Comparison of ENCODE assay signal across 30 cellular contexts in genomic region chr12:108423486-108423885, GRCh38.
"Had no signal": no experiment of that assay in that cellular context is flagged by ENCODE, and none has a peak within 500 bp of the region (broad histone marks: within the 10 kb centered on the region; RNA-seq: fewer than 3 reads in every experiment).

No MANE protein-coding gene starts in this region.

- H3K9me3 ChIP-seq: ovary, psoas muscle, right lobe of liver, sigmoid colon, spleen, suprapubic skin, testis, tibial artery, transverse colon, upper lobe of left lung, vagina had no signal

- H3K9ac ChIP-seq: neural progenitor cell, parathyroid adenoma had no signal

- H3K4me3 ChIP-seq: neural progenitor cell, ovary, psoas muscle, right lobe of liver, sigmoid colon, skin epidermis, smooth muscle cell, spleen, suprapubic skin, testis, tibial artery, transverse colon, upper lobe of left lung, vagina had no signal

- ATAC-seq: naive thymus-derived CD4-positive, alpha-beta T cell; natural killer cell; psoas muscle; right cardiac atrium; right lobe of liver; stimulated activated memory B cell treated with anti-CD40 and anti-IgM and Interleukin-4, amounts not matched to agents 10 μg/mL and 1 μg/mL and 100 μg/mL, for 72 hours; stimulated activated naive CD8-positive, alpha-beta T cell treated with anti-CD3 and anti-CD28 coated beads, Interleukin-15, amount 100 ng/mL, for 72 hours; stimulated activated naive CD8-positive, alpha-beta T cell treated with anti-CD3 and anti-CD28 coated beads, Interleukin-15, Interleukin-2, amounts not matched to agents 100 U/mL and 50 U/mL, for 24 hours had no signal

- H3K4me1 ChIP-seq: parathyroid adenoma, psoas muscle, right lobe of liver, spleen, suprapubic skin, transverse colon, upper lobe of left lung, vagina had no signal

- H3K27me3 ChIP-seq: neural progenitor cell, ovary, right lobe of liver, sigmoid colon, testis, tibial artery, transverse colon, upper lobe of left lung, vagina had no signal

- H2AFZ ChIP-seq: neural progenitor cell, parathyroid adenoma had no signal

- DNase-seq: naive thymus-derived CD4-positive, alpha-beta T cell; natural killer cell; occipital lobe; ovary; posterior cingulate gyrus; psoas muscle; right cardiac atrium; right lobe of liver; sigmoid colon; spleen; stimulated activated CD4-positive, alpha-beta T cell treated with anti-CD3 and anti-CD28 coated beads, Interleukin-12 subunit alpha, Interleukin-12 subunit beta, amount 100 ng/mL, for 4 hours; stimulated activated CD4-positive, alpha-beta T cell treated with anti-CD3 and anti-CD28 coated beads, Interleukin-1b, Interleukin-23, amount 100 ng/mL, for 48 hours; stimulated activated CD4-positive, alpha-beta T cell treated with anti-CD3 and anti-CD28 coated beads, Interleukin-4, amount 100 ng/mL, for 1 hour; stimulated activated CD4-positive, alpha-beta T cell treated with anti-CD3 and anti-CD28 coated beads, Interleukin-4, amount 100 ng/mL, for 4 hours; stimulated activated CD8-positive, alpha-beta memory T cell treated with anti-CD3 and anti-CD28 coated beads, Interleukin-4, amount 100 ng/mL, for 48 hours; stimulated activated naive CD4-positive, alpha-beta T cell; stimulated activated naive CD8-positive, alpha-beta T cell treated with anti-CD3 and anti-CD28 coated beads, Interleukin-15, amount 100 ng/mL, for 72 hours; stimulated activated naive CD8-positive, alpha-beta T cell treated with anti-CD3 and anti-CD28 coated beads, Interleukin-15, Interleukin-2, amounts not matched to agents 100 U/mL and 50 U/mL, for 24 hours; substantia nigra; testis; tibial artery; transverse colon; upper lobe of left lung had no signal

- H3K27ac ChIP-seq: neural progenitor cell, ovary, parathyroid adenoma, psoas muscle, right lobe of liver, sigmoid colon, skin epidermis, spleen, suprapubic skin, testis, tibial artery, transverse colon, upper lobe of left lung, vagina had no signal

- H3K36me3 ChIP-seq: neural progenitor cell, ovary, right lobe of liver, sigmoid colon, spleen, suprapubic skin, tibial artery, transverse colon, upper lobe of left lung, vagina had no signal

- H3K79me2 ChIP-seq: parathyroid adenoma had no signal

- H3K4me2 ChIP-seq: neural progenitor cell, smooth muscle cell had no signal
